26 cellular contexts compared by ENCODE assay signal in the genomic region with DNA sequence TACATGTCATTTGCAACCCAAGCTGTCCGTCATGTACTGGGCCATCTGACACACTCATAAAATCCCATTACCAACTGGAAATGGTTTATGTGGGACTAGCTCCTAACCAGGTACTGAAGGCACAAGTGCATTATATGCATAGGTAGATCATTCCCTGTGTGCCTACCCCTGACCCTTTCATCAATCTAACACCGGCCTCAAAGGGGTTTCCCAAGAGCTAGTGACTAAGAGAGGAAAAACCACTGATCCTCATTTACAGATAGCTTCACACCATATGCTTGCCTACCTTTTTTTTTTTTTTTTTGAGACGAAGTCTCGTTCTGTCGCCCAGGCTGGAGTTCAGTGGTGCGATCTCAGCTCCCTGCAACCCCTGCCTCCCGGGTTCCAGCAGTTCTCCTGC.
DNase-seq lines count a peak whose midpoint lies in the region; ATAC-seq, FAIRE-seq and TF ChIP-seq lines count a peak whose summit lies in the region.
"Had no signal": no experiment of that assay in that cellular context is flagged by ENCODE, and none has a peak within 500 bp of the region (broad histone marks: within the 10 kb centered on the region; RNA-seq: fewer than 3 reads in every experiment).

No MANE protein-coding gene starts in this region.

- no peaks in the 10 kb centered on the region for H3K79me2 ChIP-seq in trophoblast cell (ENCODE audit: control insufficient read depth, insufficient read depth, low read length, poor library complexity)

- H2AFZ ChIP-seq in trophoblast cell (ENCODE audit: insufficient read depth, low read length, poor library complexity), result no peak overlapping the region

- WGBS in trophoblast cell (ENCODE audit: extremely low coverage, insufficient coverage, insufficient read length), result no CpG with 5 or more reads among the region's 7 CpGs

- H3K14ac ChIP-seq in trophoblast cell (ENCODE audit: low read length), result no peak overlapping the region

- H3K9me3 Mint-ChIP-seq in activated naive CD8-positive, alpha-beta T cell treated with anti-CD3 and anti-CD28 coated beads, Interleukin-2, amount 50 U/mL, for 24 hours, result no peaks in the 10 kb centered on the region
- no peaks in the 10 kb centered on the region for H3K9me3 Mint-ChIP-seq in activated naive CD8-positive, alpha-beta T cell treated with anti-CD3 and anti-CD28 coated beads for 36 hours
- no peaks in the 10 kb centered on the region for H3K9me3 Mint-ChIP-seq in WTC11
- H3K9me3 Mint-ChIP-seq: CD8-positive, alpha-beta T cell; HFFc6 had no signal

- CTCF ChIA-PET in WTC11 (lab: Charles Lee), result interaction anchor here (0.7 to 2.8 kb wide), 3 partner anchors 40 to 1421 kb away, joined by 3 to 19 read pairs (median 4); no protein-coding TSS in a partner anchor

- no peak overlapping the region for H3K18ac ChIP-seq in trophoblast cell (ENCODE audit: low read length)

- no peak overlapping the region for H2BK12ac ChIP-seq in trophoblast cell (ENCODE audit: low read length)

- H4K12ac ChIP-seq in trophoblast cell (ENCODE audit: low read depth, low read length), result no peak overlapping the region

- POLR2A ChIA-PET in WTC11 (lab: Charles Lee), result interaction anchor here (0.6 kb wide), 1 partner anchor 28 kb away, joined by 3 read pairs; no protein-coding TSS in a partner anchor

- H3K4ac ChIP-seq in trophoblast cell (ENCODE audit: low read depth, low read length), result no peak overlapping the region

- ATAC-seq in activated naive CD8-positive, alpha-beta T cell treated with anti-CD3 and anti-CD28 coated beads, Interleukin-2, amount 50 U/mL, for 24 hours, result peak; percentile 46
- no peak for ATAC-seq in WTC11
- ATAC-seq: CD8-positive, alpha-beta T cell had no signal

- H3K27me3 Mint-ChIP-seq in activated naive CD8-positive, alpha-beta T cell treated with anti-CD3 and anti-CD28 coated beads, Interleukin-2, amount 50 U/mL, for 24 hours, result peaks cover 7% of the 10 kb centered on the region
- peaks cover 9% of the 10 kb centered on the region for H3K27me3 Mint-ChIP-seq in activated naive CD8-positive, alpha-beta T cell treated with anti-CD3 and anti-CD28 coated beads for 36 hours
- H3K27me3 Mint-ChIP-seq in WTC11 (ENCODE audit: low read depth), result no peaks in the 10 kb centered on the region
- H3K27me3 Mint-ChIP-seq: CD4-positive, CD25-positive, alpha-beta regulatory T cell had no signal

- H3K79me1 ChIP-seq in trophoblast cell (ENCODE audit: low read length), result no peaks in the 10 kb centered on the region

- TF ChIP-seq CTCF in bronchial epithelial cell (IDR thresholded peaks at IDR 0.05; ENCODE audit: insufficient read depth, low read length, severe bottlenecking), result no peak
- TF ChIP-seq CTCF in WTC11 (IDR thresholded peaks at IDR 0.05), result no peak

- no peak overlapping the region for H2BK5ac ChIP-seq in trophoblast cell (ENCODE audit: low read depth, low read length, poor library complexity)

- H3K9me3 ChIP-seq in trophoblast cell (ENCODE audit: insufficient read depth, low read depth, low read length), result no peaks in the 10 kb centered on the region
- H3K9me3 ChIP-seq: HAP-1 had no signal

- H4K8ac ChIP-seq in trophoblast cell (ENCODE audit: low read depth, low read length), result no peak overlapping the region

- H2AK5ac ChIP-seq in trophoblast cell (ENCODE audit: low read length), result no peak overlapping the region

- no peak overlapping the region for H3K9ac ChIP-seq in trophoblast cell (ENCODE audit: low read length)
- H3K9ac ChIP-seq: BLaER1 had no signal

- no peak overlapping the region for H3K4me2 ChIP-seq in trophoblast cell (ENCODE audit: low read length)
- H3K4me2 ChIP-seq: BLaER1 had no signal

- no peak overlapping the region for H4K91ac ChIP-seq in trophoblast cell (ENCODE audit: low read depth, low read length)

- peak; percentile 13 for FAIRE-seq in bronchial epithelial cell (lab: Jason Lieb, UNC)
- FAIRE-seq: A204.1, D721Med, G401.6, GM12892, H54 had no signal

- DNase-seq in NCI-H82 (lab: John Stamatoyannopoulos, UW), result peak; percentile 29
- DNase-seq in NCI-H82 treated with DMSO at 0.1 percent for 48 hours (lab: John Stamatoyannopoulos, UW; ENCODE audit: unreplicated experiment), result no peak
- DNase-seq in activated naive CD8-positive, alpha-beta T cell treated with anti-CD3 and anti-CD28 coated beads, Interleukin-2, amount 50 U/mL, for 24 hours, result no peak
- no peak for DNase-seq in activated naive CD8-positive, alpha-beta T cell treated with anti-CD3 and anti-CD28 coated beads for 36 hours
- DNase-seq in bronchial epithelial cell (ENCODE audit: low read depth), result no peak
- DNase-seq in trophoblast cell, result peak; percentile 44 to 68
- DNase-seq in WTC11 (ENCODE audit: low spot score), result no peak
- DNase-seq in NCI-H2107 treated with DMSO at 0.1 percent for 48 hours (lab: John Stamatoyannopoulos, UW; ENCODE audit: unreplicated experiment), result no peak
- DNase-seq: Caco-2; CD4-positive, CD25-positive, alpha-beta regulatory T cell; CD8-positive, alpha-beta T cell; DMS 273 treated with DMSO at 0.1 percent for 48 hours; DMS53; DMS79 treated with DMSO at 0.1 percent for 48 hours; GOT3; HFFc6 had no signal

- H3K4me3 ChIP-seq in bronchial epithelial cell (ENCODE audit: low read depth, low read length) (no peak overlapping the region), trophoblast cell (ENCODE audit: low read depth, low read length) (no peak overlapping the region)
- H3K4me3 ChIP-seq: BLaER1, HAP-1 had no signal

- peaks cover 5% of the 10 kb centered on the region for H3K36me3 Mint-ChIP-seq in activated naive CD8-positive, alpha-beta T cell treated with anti-CD3 and anti-CD28 coated beads, Interleukin-2, amount 50 U/mL, for 24 hours (ENCODE audit: low read depth)
- peaks cover 9% of the 10 kb centered on the region for H3K36me3 Mint-ChIP-seq in activated naive CD8-positive, alpha-beta T cell treated with anti-CD3 and anti-CD28 coated beads for 36 hours
- H3K36me3 Mint-ChIP-seq in WTC11, result no peaks in the 10 kb centered on the region

- H3K4me1 Mint-ChIP-seq in activated naive CD8-positive, alpha-beta T cell treated with anti-CD3 and anti-CD28 coated beads, Interleukin-2, amount 50 U/mL, for 24 hours, result no peaks in the 10 kb centered on the region
- no peaks in the 10 kb centered on the region for H3K4me1 Mint-ChIP-seq in activated naive CD8-positive, alpha-beta T cell treated with anti-CD3 and anti-CD28 coated beads for 36 hours
- H3K4me1 Mint-ChIP-seq in WTC11, result peaks cover 6% of the 10 kb centered on the region; the same call in 1 of the 2 replicates
- H3K4me1 Mint-ChIP-seq: B cell; CD4-positive, CD25-positive, alpha-beta regulatory T cell had no signal

- no peak overlapping the region for H3K27ac ChIP-seq in trophoblast cell (ENCODE audit: low read depth, low read length)
- H3K27ac ChIP-seq: 22Rv1, BLaER1, C4-2B had no signal

- no peak overlapping the region for H3K4me3 Mint-ChIP-seq in activated naive CD8-positive, alpha-beta T cell treated with anti-CD3 and anti-CD28 coated beads, Interleukin-2, amount 50 U/mL, for 24 hours
- no peak overlapping the region for H3K4me3 Mint-ChIP-seq in activated naive CD8-positive, alpha-beta T cell treated with anti-CD3 and anti-CD28 coated beads for 36 hours
- H3K4me3 Mint-ChIP-seq in WTC11, result no peak overlapping the region
- H3K4me3 Mint-ChIP-seq: B cell; CD4-positive, CD25-positive, alpha-beta regulatory T cell; CD8-positive, alpha-beta T cell; HFFc6 had no signal

- H3K23ac ChIP-seq in trophoblast cell (ENCODE audit: low read length), result no peak overlapping the region

- no peaks in the 10 kb centered on the region for H3K27me3 ChIP-seq in bronchial epithelial cell (ENCODE audit: control insufficient read depth, insufficient read depth, low read length)
- no peaks in the 10 kb centered on the region for H3K27me3 ChIP-seq in trophoblast cell (ENCODE audit: insufficient read depth, low read length)
- H3K27me3 ChIP-seq: BLaER1 had no signal

- H3K27ac Mint-ChIP-seq in activated naive CD8-positive, alpha-beta T cell treated with anti-CD3 and anti-CD28 coated beads, Interleukin-2, amount 50 U/mL, for 24 hours, result no peak overlapping the region
- H3K27ac Mint-ChIP-seq in activated naive CD8-positive, alpha-beta T cell treated with anti-CD3 and anti-CD28 coated beads for 36 hours, result no peak overlapping the region
- no peak overlapping the region for H3K27ac Mint-ChIP-seq in WTC11
- H3K27ac Mint-ChIP-seq: B cell; CD4-positive, CD25-positive, alpha-beta regulatory T cell; CD8-positive, alpha-beta T cell; HFFc6 had no signal

- H3K36me3 ChIP-seq in bronchial epithelial cell (ENCODE audit: control insufficient read depth, insufficient read depth, low read length), result no peaks in the 10 kb centered on the region
- H3K36me3 ChIP-seq in trophoblast cell (ENCODE audit: control insufficient read depth in 1 of 2, insufficient read depth in 2 of 2, low read length in 2 of 2), result no peaks in the 10 kb centered on the region
- H3K36me3 ChIP-seq: HAP-1 had no signal

- no peaks in the 10 kb centered on the region for H3K4me1 ChIP-seq in trophoblast cell (ENCODE audit: control insufficient read depth in 1 of 2, insufficient read depth in 2 of 2, low read length in 2 of 2)
- H3K4me1 ChIP-seq: BLaER1, HAP-1 had no signal

- no peak overlapping the region for H2BK120ac ChIP-seq in trophoblast cell (ENCODE audit: insufficient read depth, low read length, poor library complexity)

TF ChIP-seq in WTC11, 78 proteins besides CTCF, POLR2A, EP300 and RAD21 (continues in another document):
- TF ChIP-seq, protein P1, sequence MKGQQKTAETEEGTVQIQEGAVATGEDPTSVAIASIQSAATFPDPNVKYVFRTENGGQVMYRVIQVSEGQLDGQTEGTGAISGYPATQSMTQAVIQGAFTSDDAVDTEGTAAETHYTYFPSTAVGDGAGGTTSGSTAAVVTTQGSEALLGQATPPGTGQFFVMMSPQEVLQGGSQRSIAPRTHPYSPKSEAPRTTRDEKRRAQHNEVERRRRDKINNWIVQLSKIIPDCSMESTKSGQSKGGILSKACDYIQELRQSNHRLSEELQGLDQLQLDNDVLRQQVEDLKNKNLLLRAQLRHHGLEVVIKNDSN (CRISPR knock-in tag; IDR thresholded peaks at IDR 0.05), result no peak
- TF ChIP-seq NFYB (CRISPR knock-in tag; conservative IDR thresholded peaks at IDR 0.05; ENCODE audit: low read depth) (no peak), MYBL2 (CRISPR knock-in tag; IDR thresholded peaks at IDR 0.05) (no peak)
- TF ChIP-seq, protein P2, sequence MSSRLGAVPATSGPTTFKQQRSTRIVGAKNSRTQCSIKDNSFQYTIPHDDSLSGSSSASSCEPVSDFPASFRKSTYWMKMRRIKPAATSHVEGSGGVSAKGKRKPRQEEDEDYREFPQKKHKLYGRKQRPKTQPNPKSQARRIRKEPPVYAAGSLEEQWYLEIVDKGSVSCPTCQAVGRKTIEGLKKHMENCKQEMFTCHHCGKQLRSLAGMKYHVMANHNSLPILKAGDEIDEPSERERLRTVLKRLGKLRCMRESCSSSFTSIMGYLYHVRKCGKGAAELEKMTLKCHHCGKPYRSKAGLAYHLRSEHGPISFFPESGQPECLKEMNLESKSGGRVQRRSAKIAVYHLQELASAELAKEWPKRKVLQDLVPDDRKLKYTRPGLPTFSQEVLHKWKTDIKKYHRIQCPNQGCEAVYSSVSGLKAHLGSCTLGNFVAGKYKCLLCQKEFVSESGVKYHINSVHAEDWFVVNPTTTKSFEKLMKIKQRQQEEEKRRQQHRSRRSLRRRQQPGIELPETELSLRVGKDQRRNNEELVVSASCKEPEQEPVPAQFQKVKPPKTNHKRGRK (CRISPR knock-in tag; IDR thresholded peaks at IDR 0.05; ENCODE audit: borderline replicate concordance), result no peak

Comparison
In these comparisons a context has a peak if more than half of its experiments do, and no peak if none do; other contexts are left out.
1. DNase-seq: peak in NCI-H82 (single experiment) and trophoblast cell (2 of 2); none in NCI-H82 treated with DMSO at 0.1 percent for 48 hours (single experiment), activated naive CD8-positive, alpha-beta T cell treated with anti-CD3 and anti-CD28 coated beads, Interleukin-2, amount 50 U/mL, for 24 hours (single experiment), activated naive CD8-positive, alpha-beta T cell treated with anti-CD3 and anti-CD28 coated beads for 36 hours (single experiment), bronchial epithelial cell (single experiment), WTC11 (single experiment) and NCI-H2107 treated with DMSO at 0.1 percent for 48 hours (single experiment).